ENCODE assay signal across 8 cellular contexts in the genomic region with DNA sequence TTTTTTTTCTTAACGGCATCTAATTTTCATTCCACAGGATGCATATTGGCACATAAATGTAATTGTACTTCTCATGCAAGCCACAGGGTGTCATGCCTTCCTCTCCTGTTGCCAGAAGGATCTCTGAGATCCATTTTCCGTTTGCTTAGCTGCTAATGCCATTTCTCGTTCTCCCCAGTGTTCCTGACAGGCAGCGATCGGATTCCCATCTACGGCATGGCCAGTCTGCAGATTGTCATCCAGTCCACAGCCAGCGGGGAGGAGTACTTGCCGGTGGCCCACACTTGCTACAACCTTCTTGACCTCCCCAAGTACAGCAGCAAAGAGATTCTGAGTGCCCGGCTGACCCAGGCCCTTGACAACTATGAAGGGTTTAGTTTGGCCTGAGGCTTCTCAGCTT. TPM values are rescaled to one million over a fixed set of nuclear protein-coding genes. Genes with fewer than 3 reads are reported as not detected.
DNase-seq lines count a peak whose midpoint lies in the region; ATAC-seq and TF ChIP-seq lines count a peak whose summit lies in the region.

No MANE protein-coding gene starts in this region.

- in situ Hi-C loops in Panc1 (cut with HindIII; ENCODE audit: low pct_unique_long_range_greater_than_20kb, low sequenced_read_pairs), result no loop called here

- no peaks in the 10 kb centered on the region for H3K4me1 Mint-ChIP-seq in activated T-helper 2 cell treated with anti-CD3 and anti-CD28 coated beads, Interferon-gamma antibody, Interleukin-2, Interleukin-4, amounts not matched to agents 10 μg/mL and 5 μg/mL and 100 μg/mL, durations not matched to agents 14 hours and 24 hours and 36 hours (ENCODE audit: low read depth)

- no peaks in the 10 kb centered on the region for H4K20me1 ChIP-seq in HCT116 (ENCODE audit: insufficient read depth)

- H3K27ac ChIP-seq in HCT116 (ENCODE audit: low read depth, low read length), result no peak overlapping the region
- H3K27ac ChIP-seq in Panc1 (ENCODE audit: low read length), result no peak overlapping the region
- H3K27ac ChIP-seq in parathyroid adenoma, result no peak overlapping the region

- TF ChIP-seq RAD21 in HCT116 (IDR thresholded peaks at IDR 0.05; ENCODE audit: low read depth), result peak; percentile 48

- TF ChIP-seq POLR2A in HCT116 (IDR thresholded peaks at IDR 0.05; ENCODE audit: borderline replicate concordance, extremely low read depth, insufficient read depth, insufficient read length), result no peak

- POLR2A ChIA-PET in HCT116 (lab: Charles Lee) (no interaction called here), Panc1 (lab: Charles Lee) (no interaction called here)

- DNase-seq in HCT116 (ENCODE audit: low read depth, low spot score) (no peak), Panc1 (ENCODE audit: low read depth, low spot score) (no peak), fibroblast of the aortic adventitia (ENCODE audit: low read depth) (peak; percentile 82), NCI-H128 (lab: John Stamatoyannopoulos, UW; ENCODE audit: unreplicated experiment) (no peak), epidermal melanocyte (ENCODE audit: insufficient read length, low spot score) (no peak), 8988T (no peak)
- no peak for DNase-seq in activated T-helper 2 cell treated with anti-CD3 and anti-CD28 coated beads, Interferon-gamma antibody, Interleukin-2, Interleukin-4, amounts not matched to agents 10 μg/mL and 5 μg/mL and 100 μg/mL, durations not matched to agents 14 hours and 24 hours and 36 hours (ENCODE audit: low spot score)

- H3K36me3 ChIP-seq in HCT116 (ENCODE audit: control insufficient read depth in 1 of 2, insufficient read depth in 2 of 2, low read length in 2 of 2) (no peaks in the 10 kb centered on the region), Panc1 (ENCODE audit: control insufficient read depth, insufficient read depth, low read length) (no peaks in the 10 kb centered on the region), parathyroid adenoma (ENCODE audit: control insufficient read depth, insufficient read depth, low read length) (no peaks in the 10 kb centered on the region)

- intact Hi-C loops in HCT116 (cut with micrococcal nuclease) (loop anchor here (1.0 to 2.0 kb wide), 2 partner anchors 84 to 318 kb away; no protein-coding TSS in a partner anchor), Panc1 (cut with micrococcal nuclease; ENCODE audit: unreplicated experiment) (loop anchor here (5.0 to 10.0 kb wide), 2 partner anchors 88 to 316 kb away; no protein-coding TSS in a partner anchor)
- intact Hi-C loops in activated T-helper 2 cell treated with anti-CD3 and anti-CD28 coated beads, Interferon-gamma antibody, Interleukin-2, Interleukin-4, amounts not matched to agents 10 μg/mL and 5 μg/mL and 100 μg/mL, durations not matched to agents 14 hours and 24 hours and 36 hours (cut with micrococcal nuclease), result no loop called here

- H3K9me2 ChIP-seq in HCT116 (ENCODE audit: insufficient read depth), result no peaks in the 10 kb centered on the region

- TF ChIP-seq CTCF in HCT116 (IDR thresholded peaks at IDR 0.05 in 2 of 3, conservative IDR thresholded peaks at IDR 0.05 in 1 of 3; ENCODE audit: borderline replicate concordance in 1 of 3, insufficient read depth in 1 of 3, low read depth in 2 of 3, low read length in 2 of 3) (peak in 2 of 3 experiments; percentile 24 to 48; a peak in 3 of 6 replicates), Panc1 (IDR thresholded peaks at IDR 0.05) (peak; percentile 56), fibroblast of the aortic adventitia (IDR thresholded peaks at IDR 0.05; ENCODE audit: insufficient read depth, low read length) (peak; percentile 74), parathyroid adenoma (IDR thresholded peaks at IDR 0.05) (peak; percentile 44)

- BruUV-seq in HCT116 (replicated peaks; lab: Mats Ljungman, UMichigan) (no TSS peak), Panc1 (replicated peaks; lab: Mats Ljungman, UMichigan) (no TSS peak)

- no peak overlapping the region for H3K4me3 Mint-ChIP-seq in activated T-helper 2 cell treated with anti-CD3 and anti-CD28 coated beads, Interferon-gamma antibody, Interleukin-2, Interleukin-4, amounts not matched to agents 10 μg/mL and 5 μg/mL and 100 μg/mL, durations not matched to agents 14 hours and 24 hours and 36 hours (ENCODE audit: low read depth)

- H3K4me3 ChIP-seq in HCT116 (replicated peaks in 1 of 2; ENCODE audit: low read depth in 1 of 2, low read length in 2 of 2) (no peak overlapping the region), Panc1 (ENCODE audit: low read depth in 2 of 2, low read length in 2 of 2) (no peak overlapping the region), fibroblast of the aortic adventitia (ENCODE audit: low read depth, low read length) (no peak overlapping the region), parathyroid adenoma (ENCODE audit: low read depth, low read length) (no peak overlapping the region)

- ATAC-seq in HCT116 (peak; percentile 52; the same call in 1 of the 2 replicates), Panc1 (no peak; the same call in 1 of the 2 replicates)

- peaks cover 40% of the 10 kb centered on the region for H3K36me3 Mint-ChIP-seq in activated T-helper 2 cell treated with anti-CD3 and anti-CD28 coated beads, Interferon-gamma antibody, Interleukin-2, Interleukin-4, amounts not matched to agents 10 μg/mL and 5 μg/mL and 100 μg/mL, durations not matched to agents 14 hours and 24 hours and 36 hours (ENCODE audit: low read depth)

- no peaks in the 10 kb centered on the region for H3K4me1 ChIP-seq in HCT116 (ENCODE audit: control insufficient read depth in 1 of 2, insufficient read depth in 2 of 2, low read length in 2 of 2)
- H3K4me1 ChIP-seq in Panc1 (ENCODE audit: control insufficient read depth, insufficient read depth, low read length), result no peaks in the 10 kb centered on the region
- peaks cover 3% of the 10 kb centered on the region for H3K4me1 ChIP-seq in parathyroid adenoma

- no peak overlapping the region for H3K27ac Mint-ChIP-seq in activated T-helper 2 cell treated with anti-CD3 and anti-CD28 coated beads, Interferon-gamma antibody, Interleukin-2, Interleukin-4, amounts not matched to agents 10 μg/mL and 5 μg/mL and 100 μg/mL, durations not matched to agents 14 hours and 24 hours and 36 hours

- H3K27me3 Mint-ChIP-seq in activated T-helper 2 cell treated with anti-CD3 and anti-CD28 coated beads, Interferon-gamma antibody, Interleukin-2, Interleukin-4, amounts not matched to agents 10 μg/mL and 5 μg/mL and 100 μg/mL, durations not matched to agents 14 hours and 24 hours and 36 hours (ENCODE audit: low read depth), result no peaks in the 10 kb centered on the region

- CTCF ChIA-PET in HCT116 (lab: Charles Lee), result interaction anchor here (1.0 to 1.5 kb wide), 3 partner anchors 84 to 317 kb away, joined by 3 to 10 read pairs (median 4); no protein-coding TSS in a partner anchor
- CTCF ChIA-PET in Panc1 (lab: Charles Lee), result interaction anchor here (0.7 to 1.1 kb wide), 2 partner anchors 175 to 317 kb away, joined by 3 to 4 read pairs; no protein-coding TSS in a partner anchor

- RAD21 ChIA-PET in HCT116 (lab: Charles Lee; ENCODE audit: low non-redundant PET in 1 of 2, low total read pairs in 2 of 2, uncharacterized antibody in 2 of 2, unreplicated experiment in 2 of 2), result no interaction called here

- H3K9me3 Mint-ChIP-seq in activated T-helper 2 cell treated with anti-CD3 and anti-CD28 coated beads, Interferon-gamma antibody, Interleukin-2, Interleukin-4, amounts not matched to agents 10 μg/mL and 5 μg/mL and 100 μg/mL, durations not matched to agents 14 hours and 24 hours and 36 hours, result peaks cover under 1% of the 10 kb centered on the region

- H3K9ac ChIP-seq in HCT116 (ENCODE audit: low read length) (no peak overlapping the region), parathyroid adenoma (no peak overlapping the region)

- H3K27me3 ChIP-seq in HCT116 (ENCODE audit: insufficient read depth, low read length) (no peaks in the 10 kb centered on the region), Panc1 (ENCODE audit: control insufficient read depth, insufficient read depth, low read length) (no peaks in the 10 kb centered on the region), parathyroid adenoma (ENCODE audit: control insufficient read depth, insufficient read depth, low read length) (no peaks in the 10 kb centered on the region)

- H3K9me3 ChIP-seq in HCT116 (ENCODE audit: control insufficient read depth in 1 of 2, insufficient read depth in 1 of 2, low read depth in 1 of 2, low read length in 2 of 2) (no peaks in the 10 kb centered on the region), Panc1 (ENCODE audit: control insufficient read depth, insufficient read depth, low read depth, low read length) (no peaks in the 10 kb centered on the region), parathyroid adenoma (ENCODE audit: control insufficient read depth, low read length) (no peaks in the 10 kb centered on the region)

- H2AFZ ChIP-seq in HCT116 (ENCODE audit: low read depth, low read length, poor library complexity, severe bottlenecking), result no peak overlapping the region
- H2AFZ ChIP-seq in parathyroid adenoma, result peak overlapping the region; percentile 60

- no peaks in the 10 kb centered on the region for H3K79me2 ChIP-seq in HCT116 (ENCODE audit: insufficient read depth, low read length)
- H3K79me2 ChIP-seq in parathyroid adenoma, result no peaks in the 10 kb centered on the region

- H3K4me2 ChIP-seq in HCT116 (ENCODE audit: low read length) (no peak overlapping the region), parathyroid adenoma (ENCODE audit: low read length) (no peak overlapping the region)

TF ChIP-seq in HCT116, 20 proteins besides CTCF, POLR2A, EP300 and RAD21 (continues in another document):
- TF ChIP-seq, protein P1, sequence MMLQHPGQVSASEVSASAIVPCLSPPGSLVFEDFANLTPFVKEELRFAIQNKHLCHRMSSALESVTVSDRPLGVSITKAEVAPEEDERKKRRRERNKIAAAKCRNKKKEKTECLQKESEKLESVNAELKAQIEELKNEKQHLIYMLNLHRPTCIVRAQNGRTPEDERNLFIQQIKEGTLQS (IDR thresholded peaks at IDR 0.05), result no peak
- no peak for TF ChIP-seq JUND (IDR thresholded peaks at IDR 0.05)

RNA-seq across cellular contexts. Expression of gene NAP1L5, which starts 8.9 kb away (rescaled TPM):
- total RNA-seq in HCT116 (2021; ENCODE audit: unreplicated experiment) (1.8 TPM), Panc1 (2021; ENCODE audit: unreplicated experiment) (0.67 TPM), fibroblast of the aortic adventitia (ENCODE audit: low replicate concordance) (6.0 and 11.3 TPM in 2 replicates)
- polyA plus RNA-seq in HCT116 (2012), result 0.69 and 1.0 TPM in 2 replicates
- polyA plus RNA-seq in Panc1 (2012; ENCODE audit: insufficient read length), result 1.0 TPM
- 5.6 TPM in 2 replicates for total RNA-seq in activated T-helper 2 cell treated with anti-CD3 and anti-CD28 coated beads, Interferon-gamma antibody, Interleukin-2, Interleukin-4, amounts not matched to agents 10 μg/mL and 5 μg/mL and 100 μg/mL, durations not matched to agents 14 hours and 24 hours and 36 hours
